In the genomic region with DNA sequence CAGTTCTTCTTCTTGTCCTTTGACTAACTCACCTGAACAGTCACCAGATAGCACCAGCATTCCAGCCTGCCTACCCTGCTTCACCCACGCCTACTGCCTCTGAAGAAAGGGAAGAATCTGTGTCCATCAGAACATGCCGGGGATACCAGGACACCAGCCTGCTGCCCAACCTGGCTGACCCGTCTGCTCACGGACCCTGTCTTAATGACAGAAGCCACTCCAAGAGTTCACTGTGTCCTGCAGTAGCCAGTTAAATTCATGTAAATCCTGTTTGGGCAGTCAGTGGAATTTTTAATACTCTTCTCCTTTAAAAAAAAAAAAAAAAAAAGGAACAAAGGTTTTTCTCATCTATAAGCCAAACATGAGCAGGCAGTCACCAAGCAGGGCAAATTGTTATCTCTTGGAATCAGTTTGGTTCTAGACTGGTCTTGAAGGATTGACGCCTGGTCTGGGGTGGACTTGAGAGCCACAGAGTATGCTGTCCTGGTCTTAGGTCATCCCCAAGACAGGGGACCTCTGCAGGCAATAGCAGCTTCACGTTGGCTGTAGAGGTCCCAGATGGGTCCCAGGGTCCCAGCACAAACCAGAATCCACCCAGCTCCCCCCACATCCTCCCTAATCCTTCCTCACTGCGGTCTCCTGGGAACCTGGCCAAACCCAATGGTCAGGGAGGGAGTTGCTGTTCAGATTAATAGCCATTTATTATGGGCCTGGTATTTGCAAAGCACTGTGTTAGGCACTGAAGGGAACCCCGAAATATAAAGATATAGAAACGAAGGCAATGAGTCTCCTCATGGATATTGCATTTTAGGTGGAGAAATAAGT, we compare ENCODE assay signal across 14 cellular contexts.
DNase-seq lines count a peak whose midpoint lies in the region; ATAC-seq, FAIRE-seq and TF ChIP-seq lines count a peak whose summit lies in the region.
"Had no signal": no experiment of that assay in that cellular context is flagged by ENCODE, and none has a peak within 500 bp of the region (broad histone marks: within the 10 kb centered on the region; RNA-seq: fewer than 3 reads in every experiment).

No MANE protein-coding gene starts in this region.

- peaks cover 69% of the 10 kb centered on the region for H3K4me1 ChIP-seq in left ventricle myocardium inferior
- peaks cover 17 to 34% of the 10 kb centered on the region in 2 donors for H3K4me1 ChIP-seq in gastrocnemius medialis
- H3K4me1 ChIP-seq: neural progenitor cell had no signal

- no peaks in the 10 kb centered on the region for H3K36me3 ChIP-seq in left ventricle myocardium inferior
- H3K36me3 ChIP-seq in gastrocnemius medialis = no peaks in the 10 kb centered on the region
- H3K36me3 ChIP-seq: BE2C, neural progenitor cell had no signal

- H3K27me3 ChIP-seq in left ventricle myocardium inferior (ENCODE audit: low read depth) (no peaks in the 10 kb centered on the region), gastrocnemius medialis (no peaks in the 10 kb centered on the region)
- H3K27me3 ChIP-seq: BE2C, neural progenitor cell had no signal

- no peaks in the 10 kb centered on the region for H3K9me3 Mint-ChIP-seq in activated naive CD8-positive, alpha-beta T cell (ENCODE audit: low read depth)
- H3K9me3 Mint-ChIP-seq: neural progenitor cell had no signal

- H3K27ac ChIP-seq in left ventricle myocardium inferior (replicated peaks) (peak overlapping the region; percentile 16), coronary artery (no peak overlapping the region), gastrocnemius medialis (no peak overlapping the region)
- H3K27ac ChIP-seq: neural progenitor cell had no signal

- no peak overlapping the region for H3K4me3 ChIP-seq in left ventricle myocardium inferior
- no peak overlapping the region for H3K4me3 ChIP-seq in coronary artery
- H3K4me3 ChIP-seq in gastrocnemius medialis = no peak overlapping the region
- H3K4me3 ChIP-seq: neural progenitor cell, skin epidermis had no signal

- H3K4me3 Mint-ChIP-seq in activated naive CD8-positive, alpha-beta T cell = no peak overlapping the region
- H3K4me3 Mint-ChIP-seq: neural progenitor cell had no signal

- no peak for DNase-seq in left ventricle myocardium inferior
- no peak for DNase-seq in left ventricle myocardium superior
- DNase-seq in glomerular visceral epithelial cell (ENCODE audit: extremely low spot score) = peak; percentile 67
- DNase-seq in urothelium cell line (ENCODE audit: low spot score) = no peak
- no peak for DNase-seq in coronary artery (ENCODE audit: low spot score)
- no peak for DNase-seq in gastrocnemius medialis
- DNase-seq: BE2C, NCI-H1417, NCI-H748 treated with DMSO at 0.1 percent for 48 hours had no signal

- peak overlapping the region; percentile 100 for H3K27ac Mint-ChIP-seq in activated naive CD8-positive, alpha-beta T cell
- H3K27ac Mint-ChIP-seq: neural progenitor cell had no signal

- H3K36me3 Mint-ChIP-seq in activated naive CD8-positive, alpha-beta T cell = peaks cover 28% of the 10 kb centered on the region
- H3K36me3 Mint-ChIP-seq: neural progenitor cell had no signal

- in situ Hi-C loops in gastrocnemius medialis (cut with MboI; ENCODE audit: low sequenced_read_pairs in 4 of 4) = no loop called here

- H3K27me3 Mint-ChIP-seq in activated naive CD8-positive, alpha-beta T cell = no peaks in the 10 kb centered on the region

- FAIRE-seq in urothelium cell line (lab: Jason Lieb, UNC) = peak; percentile 65
- FAIRE-seq: keratinocyte had no signal

- H3K4me1 Mint-ChIP-seq in activated naive CD8-positive, alpha-beta T cell (ENCODE audit: low read depth) = peaks cover 90% of the 10 kb centered on the region

- intact Hi-C loops in left ventricle myocardium inferior (cut with micrococcal nuclease) (no loop called here), left ventricle myocardium superior (cut with micrococcal nuclease) (no loop called here), gastrocnemius medialis (cut with DNase I; ENCODE audit: low total_unique reads) (no loop called here)

- no peaks in the 10 kb centered on the region for H3K9me3 ChIP-seq in left ventricle myocardium inferior (replicated peaks)
- no peaks in the 10 kb centered on the region for H3K9me3 ChIP-seq in gastrocnemius medialis
- H3K9me3 ChIP-seq: BE2C had no signal

- no peak for TF ChIP-seq POLR2A in gastrocnemius medialis (IDR thresholded peaks at IDR 0.05)

- TF ChIP-seq CTCF in left ventricle myocardium inferior (IDR thresholded peaks at IDR 0.05; ENCODE audit: borderline replicate concordance) (no peak), coronary artery (IDR thresholded peaks at IDR 0.05) (no peak), gastrocnemius medialis (IDR thresholded peaks at IDR 0.05 in 4 of 5, conservative IDR thresholded peaks at IDR 0.05 in 1 of 5) (no peak)

- ATAC-seq in left ventricle myocardium superior = no peak
- no peak for ATAC-seq in HG03469 (IDR thresholded peaks at IDR 0.05; ENCODE audit: unreplicated experiment)
- no peak for ATAC-seq in gastrocnemius medialis
